ENCODE assay signal across 8 cellular contexts in genomic region chr6:27130668-27131428, GRCh38.
A peak's percentile ranks its signal among the peaks of the same experiment; 100 is the strongest.
DNase-seq lines count a peak whose midpoint lies in the region; ATAC-seq and TF ChIP-seq lines count a peak whose summit lies in the region.

No MANE protein-coding gene starts in this region.

- DNase-seq in heart left ventricle (no peak), Right ventricle myocardium inferior (ENCODE audit: missing footprints) (no peak), ascending aorta (ENCODE audit: low spot score in 2 of 2) (no peak), NCI-H1694 treated with DMSO at 0.1 percent for 48 hours (lab: John Stamatoyannopoulos, UW) (no peak)
- no peak for DNase-seq in stimulated activated CD4-positive, alpha-beta T cell treated with anti-CD3 and anti-CD28 coated beads, Interleukin-4, amount 100 ng/mL, for 24 hours

- TF ChIP-seq RAD21 in liver (IDR thresholded peaks at IDR 0.05) = no peak

- intact Hi-C loops in heart left ventricle (cut with DNase I) (loop anchor here in 6 of 10 donors (5.0 to 10.0 kb wide), 6 partner anchors 346 to 1106 kb away; partner anchors contain the start of gene ABT1 (in 1 of the 6)), Right ventricle myocardium inferior (cut with DNase I) (loop anchor here (2.0 to 5.0 kb wide), 2 partner anchors 764 to 974 kb away; a partner anchor contains a TSS), ascending aorta (cut with DNase I) (loop anchor here (5.0 to 10.0 kb wide), 5 partner anchors 534 to 1854 kb away; partner anchors contain the start of genes ABT1, ZNF165 and ZSCAN31)

- no peaks in the 10 kb centered on the region for H3K9me3 ChIP-seq in heart left ventricle
- no peaks in the 10 kb centered on the region for H3K9me3 ChIP-seq in ascending aorta
- H3K9me3 ChIP-seq in liver (ENCODE audit: control insufficient read depth in 4 of 4, low read length in 3 of 4) = peaks cover 0 to 17% (median 0%) of the 10 kb centered on the region in 4 donors

- TF ChIP-seq CTCF in heart left ventricle (IDR thresholded peaks at IDR 0.05) (no peak), ascending aorta (IDR thresholded peaks at IDR 0.05) (no peak), liver (IDR thresholded peaks at IDR 0.05; ENCODE audit: low read depth, low read length, missing input control) (no peak)

- H3K36me3 ChIP-seq in heart left ventricle (no peaks in the 10 kb centered on the region), ascending aorta (no peaks in the 10 kb centered on the region), liver (ENCODE audit: control insufficient read depth in 4 of 4, insufficient read depth in 3 of 4, low read depth in 1 of 4, low read length in 3 of 4) (no peaks in the 10 kb centered on the region), urinary bladder (ENCODE audit: insufficient read depth) (no peaks in the 10 kb centered on the region)

- H3K27me3 ChIP-seq in heart left ventricle (no peaks in the 10 kb centered on the region), ascending aorta (no peaks in the 10 kb centered on the region), liver (ENCODE audit: control insufficient read depth in 4 of 4, insufficient read depth in 4 of 4, low read length in 3 of 4) (peaks cover 0 to 4% (median 0%) of the 10 kb centered on the region in 4 donors)

- no peak for TF ChIP-seq POLR2A in heart left ventricle (IDR thresholded peaks at IDR 0.05)

- H3K4me1 ChIP-seq in heart left ventricle (peaks cover 0 to 38% (median 13%) of the 10 kb centered on the region in 12 donors), ascending aorta (peaks cover 4 to 10% of the 10 kb centered on the region in 2 donors), liver (ENCODE audit: control insufficient read depth in 4 of 4, insufficient read depth in 4 of 4, low read length in 3 of 4) (peaks cover 0 to 19% (median 13%) of the 10 kb centered on the region in 4 donors), urinary bladder (ENCODE audit: insufficient read depth) (no peaks in the 10 kb centered on the region)

- peak overlapping the region in 1 of 2 donors; percentile 40 for H3K9ac ChIP-seq in liver (ENCODE audit: low read depth in 1 of 2, low read length in 2 of 2)

- ATAC-seq in heart left ventricle (no peak), Right ventricle myocardium inferior (no peak), HG03520 (IDR thresholded peaks at IDR 0.05; ENCODE audit: unreplicated experiment) (no peak)

- H3K4me3 ChIP-seq in heart left ventricle (peak overlapping the region in 11 of 12 donors; percentile 25 to 68 (median 60)), ascending aorta (peak overlapping the region; percentile 56 to 69), liver (ENCODE audit: low read depth in 1 of 3, low read length in 3 of 3) (peak overlapping the region in 2 of 3 donors; percentile 37 to 51), urinary bladder (ENCODE audit: low read depth, low read length) (peak overlapping the region; percentile 33)

- H3K27ac ChIP-seq in heart left ventricle (peak overlapping the region in 10 of 12 donors; percentile 68 to 91 (median 84)), ascending aorta (peak overlapping the region; percentile 88 to 89), liver (ENCODE audit: low read depth in 1 of 2, low read length in 2 of 2) (no peak overlapping the region), urinary bladder (ENCODE audit: low read depth) (no peak overlapping the region)

- WGBS in heart left ventricle, 4 donors = 50 to 58% (median 53%) methylated on average over 7 of the region's 7 CpGs
- whole genome bisulfite sequencing in liver = 48% methylated on average over 7 of the region's 7 CpGs
- WGBS in urinary bladder = 39% methylated on average over 7 of the region's 7 CpGs

TF ChIP-seq in liver, 16 proteins besides CTCF, POLR2A, EP300 and RAD21:
- TF ChIP-seq YY1 (IDR thresholded peaks at IDR 0.05) (no peak), REST (IDR thresholded peaks at IDR 0.05) (no peak), HNF4G (IDR thresholded peaks at IDR 0.05) (no peak), ZBTB33 (IDR thresholded peaks at IDR 0.05) (no peak), NR2F2 (IDR thresholded peaks at IDR 0.05) (no peak), HNF4A (conservative IDR thresholded peaks at IDR 0.05) (no peak), JUND (IDR thresholded peaks at IDR 0.05) (no peak), ATF3 (IDR thresholded peaks at IDR 0.05) (no peak), RXRA (IDR thresholded peaks at IDR 0.05) (no peak), FOXA2 (IDR thresholded peaks at IDR 0.05) (no peak), FOXA1 (IDR thresholded peaks at IDR 0.05) (no peak), MAX (IDR thresholded peaks at IDR 0.05) (no peak), TAF1 (conservative IDR thresholded peaks at IDR 0.05) (no peak), EGR1 (IDR thresholded peaks at IDR 0.05; ENCODE audit: low read depth in 2 of 2) (no peak), SP1 (IDR thresholded peaks at IDR 0.05) (no peak), GABPA (IDR thresholded peaks at IDR 0.05 in 1 of 2, conservative IDR thresholded peaks at IDR 0.05 in 1 of 2) (no peak)
TF ChIP-seq in liver: peak in this region for 0.

Comparison
In these comparisons a context has a peak if more than half of its experiments do, and no peak if none do; other contexts are left out.
1. H3K27ac ChIP-seq: peak in heart left ventricle (10 of 12) and ascending aorta (2 of 2); none in liver (0 of 2) and urinary bladder (single experiment).
2. Peak in every context shown above with its lines, with median percentiles within 50 percentile points of each other: H3K4me3 ChIP-seq.